In the genomic region with DNA sequence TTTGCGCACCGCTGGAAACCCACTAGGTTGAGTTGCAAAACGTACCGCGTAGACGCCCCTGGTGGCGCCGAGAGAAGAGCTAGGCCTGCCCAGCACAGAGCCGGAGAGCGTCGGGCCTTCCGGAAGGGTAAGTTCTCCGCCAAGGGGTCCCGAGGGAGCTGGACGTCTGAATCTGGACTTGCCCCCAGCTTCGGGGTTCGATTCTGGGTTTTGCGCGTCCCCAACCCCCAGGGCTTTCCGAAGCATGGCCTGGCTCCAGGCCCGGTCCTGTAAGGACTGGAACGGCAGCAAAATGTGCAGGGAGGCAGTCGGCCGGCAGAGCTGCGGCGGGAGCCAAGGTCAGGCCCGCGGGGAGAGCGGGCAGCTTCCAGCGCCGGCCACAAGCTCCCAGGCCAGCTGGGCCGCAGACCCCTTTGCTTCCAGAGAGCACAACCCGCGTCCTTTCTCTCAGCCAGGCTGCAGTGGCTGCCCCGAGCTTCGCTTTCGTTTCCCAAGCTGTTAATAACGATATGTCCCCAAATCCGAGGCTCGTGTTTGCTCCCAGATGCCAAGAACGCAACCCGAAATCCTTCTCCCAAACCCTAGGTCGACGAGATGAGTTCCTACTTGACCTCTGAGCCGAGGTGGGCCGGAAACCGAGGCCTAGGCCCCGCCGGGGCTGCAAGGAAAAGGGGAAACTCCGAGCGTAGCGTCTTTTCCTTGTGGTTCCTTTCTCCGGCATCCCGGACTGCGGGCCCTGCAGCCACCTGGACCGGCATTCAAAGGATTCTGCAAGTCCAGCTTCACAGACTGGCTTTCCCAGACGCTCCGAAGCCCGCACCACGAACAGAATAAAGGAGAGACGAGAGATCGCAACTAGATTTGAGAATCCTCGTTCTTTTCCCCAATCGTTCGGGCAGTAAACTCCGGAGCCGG, we compare ENCODE assay signal across 10 cellular contexts. TPM values are rescaled to one million over a fixed set of nuclear protein-coding genes. Genes with fewer than 3 reads are reported as not detected.
DNase-seq lines count a peak whose midpoint lies in the region; ATAC-seq and TF ChIP-seq lines count a peak whose summit lies in the region.
"Had no signal": no experiment of that assay in that cellular context is flagged by ENCODE, and none has a peak within 500 bp of the region (broad histone marks: within the 10 kb centered on the region; RNA-seq: fewer than 3 reads in every experiment).

No MANE protein-coding gene starts in this region.

- H3K9me3 Mint-ChIP-seq in activated naive CD8-positive, alpha-beta T cell (ENCODE audit: low read depth) = no peaks in the 10 kb centered on the region

- intact Hi-C loops in sigmoid colon (cut with DNase I) = no loop called here

- H3K4me3 ChIP-seq in right atrium auricular region (peak overlapping the region; percentile 41 to 64), sigmoid colon (peak overlapping the region; percentile 7 to 49 (median 37))

- no peak for TF ChIP-seq POLR2A in sigmoid colon (IDR thresholded peaks at IDR 0.05)

- H3K27ac ChIP-seq in right atrium auricular region (peak overlapping the region; percentile 88 to 90), sigmoid colon (peak overlapping the region in 1 of 4 donors; percentile 88)

- H3K36me3 Mint-ChIP-seq in activated naive CD8-positive, alpha-beta T cell = no peaks in the 10 kb centered on the region

- no peak overlapping the region for H3K27ac Mint-ChIP-seq in activated naive CD8-positive, alpha-beta T cell

- H3K4me1 ChIP-seq in right atrium auricular region (peaks cover 0 to 39% of the 10 kb centered on the region in 2 donors), sigmoid colon (peaks cover 0 to 35% (median 28%) of the 10 kb centered on the region in 4 donors)

- peaks cover 14% of the 10 kb centered on the region for H3K4me1 Mint-ChIP-seq in activated naive CD8-positive, alpha-beta T cell (ENCODE audit: low read depth)

- TF ChIP-seq EP300 in sigmoid colon (IDR thresholded peaks at IDR 0.05) = no peak

- DNase-seq in GM03348 (ENCODE audit: low spot score) = peak; percentile 68
- DNase-seq in right atrium auricular region (ENCODE audit: low spot score) = peak; percentile 75
- no peak for DNase-seq in sigmoid colon
- no peak for DNase-seq in G401 (ENCODE audit: low spot score)
- no peak for DNase-seq in iPS-NIHi7 (ENCODE audit: extremely low spot score)
- DNase-seq in NCI-H2029 (lab: John Stamatoyannopoulos, UW) = no peak
- DNase-seq: HCEC 1CT had no signal

- TF ChIP-seq CTCF in right atrium auricular region (IDR thresholded peaks at IDR 0.05) (no peak), sigmoid colon (IDR thresholded peaks at IDR 0.05) (no peak)

- H3K27me3 ChIP-seq in right atrium auricular region = no peaks in the 10 kb centered on the region
- peaks cover 42 to 100% (median 94%) of the 10 kb centered on the region in 3 donors for H3K27me3 ChIP-seq in sigmoid colon

- H3K4me3 Mint-ChIP-seq in activated naive CD8-positive, alpha-beta T cell = peak overlapping the region; percentile 59

- no peaks in the 10 kb centered on the region for H3K9me3 ChIP-seq in right atrium auricular region
- no peaks in the 10 kb centered on the region for H3K9me3 ChIP-seq in sigmoid colon

- H3K27me3 Mint-ChIP-seq in activated naive CD8-positive, alpha-beta T cell = peaks cover 62% of the 10 kb centered on the region

- ATAC-seq in HG02981 (IDR thresholded peaks at IDR 0.05; ENCODE audit: unreplicated experiment) = no peak

- 3 to 5% methylated on average over 67 of the region's 67 CpGs for WGBS in sigmoid colon, 2 donors

- in situ Hi-C loops in G401 (cut with HindIII; ENCODE audit: low sequenced_read_pairs) = no loop called here

- H3K36me3 ChIP-seq in right atrium auricular region = peaks cover 11% of the 10 kb centered on the region
- no peaks in the 10 kb centered on the region for H3K36me3 ChIP-seq in sigmoid colon

RNA-seq across cellular contexts. Expression of a gene that starts 3.2 kb away (rescaled TPM):
- total RNA-seq in right atrium auricular region (100 to 1,000 TPM; 238 to 345 TPM), sigmoid colon (not detected)
- polyA plus RNA-seq in sigmoid colon = not detected
- total RNA-seq in G401 (2014; rRNA removed; shearing (Covaris generic)) = not detected in 2 replicates
- total RNA-seq: myocyte had no signal

Comparison
In these comparisons a context has a peak if more than half of its experiments do, and no peak if none do; other contexts are left out.
1. DNase-seq: peak in GM03348 (single experiment) and right atrium auricular region (single experiment); none in sigmoid colon (single experiment), G401 (single experiment), iPS-NIHi7 (single experiment) and NCI-H2029 (single experiment).
2. RNA of a gene that starts 3.2 kb away (total RNA-seq): 238 to 345 TPM in right atrium auricular region; not detected in sigmoid colon and not detected in G401; every median in the first group is over 100 times any median in the second.